ENCODE assay signal across 11 cellular contexts in the genomic region with DNA sequence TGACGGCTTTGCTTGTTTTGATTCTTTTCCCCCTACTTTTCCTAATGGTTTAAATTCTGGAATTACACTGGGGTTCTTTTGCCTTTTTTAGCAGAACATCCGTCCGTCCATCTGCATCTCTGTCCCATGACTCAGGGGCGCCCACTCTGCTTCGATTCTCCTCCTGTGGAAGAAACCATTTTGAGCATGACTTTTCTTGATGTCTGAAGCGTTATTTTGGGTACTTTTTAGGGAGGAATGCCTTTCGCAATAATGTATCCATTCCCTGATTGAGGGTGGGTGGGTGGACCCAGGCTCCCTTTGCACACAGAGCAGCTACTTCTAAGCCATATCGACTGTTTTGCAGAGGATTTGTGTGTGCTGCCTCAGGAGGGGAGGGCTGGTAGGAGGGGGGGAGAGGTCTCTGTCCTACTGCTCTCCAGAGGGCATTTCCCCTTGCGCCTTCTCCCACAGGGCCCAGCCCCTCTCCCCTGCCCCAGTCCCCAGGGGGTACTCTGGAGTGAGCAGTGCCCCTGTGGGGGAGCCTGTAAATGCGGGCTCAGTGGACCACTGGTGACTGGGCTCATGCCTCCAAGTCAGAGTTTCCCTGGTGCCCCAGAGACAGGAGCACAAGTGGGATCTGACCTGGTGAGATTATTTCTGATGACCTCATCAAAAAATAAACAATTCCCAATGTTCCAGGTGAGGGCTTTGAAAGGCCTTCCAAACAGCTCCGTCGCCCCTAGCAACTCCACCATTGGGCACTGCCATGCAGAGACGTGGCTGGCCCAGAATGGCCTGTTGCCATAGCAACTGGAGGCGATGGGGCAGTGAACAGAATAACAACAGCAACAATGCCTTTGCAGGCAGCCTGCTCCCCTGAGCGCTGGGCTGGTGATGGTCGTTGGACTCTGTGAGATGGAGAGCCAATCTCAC. TPM values are rescaled to one million over a fixed set of nuclear protein-coding genes. Genes with fewer than 3 reads are reported as not detected.
DNase-seq lines count a peak whose midpoint lies in the region; ATAC-seq, FAIRE-seq and TF ChIP-seq lines count a peak whose summit lies in the region.
"Had no signal": no experiment of that assay in that cellular context is flagged by ENCODE, and none has a peak within 500 bp of the region (broad histone marks: within the 10 kb centered on the region; RNA-seq: fewer than 3 reads in every experiment).

No MANE protein-coding gene starts in this region.

- peaks cover 38% of the 10 kb centered on the region for H3K36me3 Mint-ChIP-seq in CD8-positive, alpha-beta T cell

- no peak for TF ChIP-seq POLR2A in K562 (conservative IDR thresholded peaks at IDR 0.05)
- TF ChIP-seq POLR2A in tibial nerve (IDR thresholded peaks at IDR 0.05): no peak

- H3K27ac ChIP-seq in K562 (ENCODE audit: extremely low read depth, low read depth, low read length) (no peak overlapping the region), tibial nerve (peak overlapping the region in 3 of 4 donors; percentile 36 to 86 (median 76))
- H3K27ac ChIP-seq in CD8-positive, alpha-beta T cell (ENCODE audit: low read depth, low read length): no peak overlapping the region
- H3K27ac ChIP-seq: 22Rv1 had no signal

- peaks cover 3% of the 10 kb centered on the region for H3K9me1 ChIP-seq in K562 (ENCODE audit: control insufficient read depth, insufficient read depth, low read length)

- FAIRE-seq in K562 (lab: Jason Lieb, UNC): no peak

- no peak overlapping the region for H2AFZ ChIP-seq in K562 (ENCODE audit: low read depth, low read length)

- POLR2A ChIA-PET in K562 (lab: Yijun Ruan, JAX): interaction anchor here (0.9 to 1.7 kb wide), 4 partner anchors 11 to 64 kb away, joined by 3 to 6 read pairs (median 3); partner anchors contain the start of gene DAG1
- POLR2A ChIA-PET in CD8-positive, alpha-beta T cell (lab: Charles Lee): no interaction called here

- H3K27me3 ChIP-seq in K562 (ENCODE audit: control insufficient read depth in 2 of 2, insufficient read depth in 2 of 2, low read length in 2 of 2) (no peaks in the 10 kb centered on the region), tibial nerve (no peaks in the 10 kb centered on the region)
- no peaks in the 10 kb centered on the region for H3K27me3 ChIP-seq in CD8-positive, alpha-beta T cell (ENCODE audit: insufficient read depth, low read length)

- TF ChIP-seq EP300 in K562 (IDR thresholded peaks at IDR 0.05; ENCODE audit: low read length) (no peak), tibial nerve (IDR thresholded peaks at IDR 0.05) (no peak)

- peaks cover 2% of the 10 kb centered on the region for H3K4me1 Mint-ChIP-seq in CD8-positive, alpha-beta T cell (ENCODE audit: low read depth)

- BruUV-seq in K562 (replicated peaks; lab: Mats Ljungman, UMichigan): no TSS peak

- H3K36me3 ChIP-seq in K562 (ENCODE audit: control insufficient read depth, insufficient read depth, low read length) (peaks cover 37% of the 10 kb centered on the region; the same call in 2 of the 3 replicates), tibial nerve (peaks cover 0 to 42% (median 15%) of the 10 kb centered on the region in 3 donors)
- peaks cover 21% of the 10 kb centered on the region for H3K36me3 ChIP-seq in CD8-positive, alpha-beta T cell (ENCODE audit: insufficient read depth, low read length)

- CTCF ChIA-PET in K562 (lab: Yijun Ruan, JAX; ENCODE audit: low intra/inter-chr PET ratio): no interaction called here
- CTCF ChIA-PET in CD8-positive, alpha-beta T cell (lab: Charles Lee): interaction anchor here (7.9 kb wide), 1 partner anchor 136 kb away, joined by 226 read pairs; no protein-coding TSS in a partner anchor

- no peaks in the 10 kb centered on the region for H3K9me3 ChIP-seq in K562 (replicated peaks; ENCODE audit: control insufficient read depth, insufficient read depth, low read depth, low read length)
- H3K9me3 ChIP-seq in tibial nerve: no peaks in the 10 kb centered on the region
- no peaks in the 10 kb centered on the region for H3K9me3 ChIP-seq in CD8-positive, alpha-beta T cell (ENCODE audit: low read length)

- H4K20me1 ChIP-seq in K562 (replicated peaks; ENCODE audit: control insufficient read depth, insufficient read depth, low read length): no peaks in the 10 kb centered on the region

- H3K4me3 ChIP-seq in K562 (no peak overlapping the region), tibial nerve (no peak overlapping the region)
- H3K4me3 ChIP-seq in CD8-positive, alpha-beta T cell (ENCODE audit: low read depth, low read length): no peak overlapping the region

- H3K27me3 Mint-ChIP-seq in CD8-positive, alpha-beta T cell (ENCODE audit: low read depth): no peaks in the 10 kb centered on the region
- H3K27me3 Mint-ChIP-seq: effector memory CD8-positive, alpha-beta T cell had no signal

- DNase-seq in DMS 273 (lab: John Stamatoyannopoulos, UW; ENCODE audit: unreplicated experiment) (peak; percentile 15), DMS 273 treated with DMSO at 0.1 percent for 48 hours (lab: John Stamatoyannopoulos, UW) (no peak), K562 (ENCODE audit: extremely low read depth in 1 of 4, low spot score in 3 of 4) (no peak), medulla oblongata (ENCODE audit: extremely low spot score) (peak; percentile 60), tibial nerve (ENCODE audit: low spot score in 2 of 2) (no peak)
- no peak for DNase-seq in CD8-positive, alpha-beta T cell
- DNase-seq: effector memory CD8-positive, alpha-beta T cell had no signal

- H3K4me3 Mint-ChIP-seq in CD8-positive, alpha-beta T cell: no peak overlapping the region
- H3K4me3 Mint-ChIP-seq: effector memory CD8-positive, alpha-beta T cell had no signal

- H3K79me2 ChIP-seq in K562 (ENCODE audit: control insufficient read depth, insufficient read depth, low read length): no peaks in the 10 kb centered on the region

- H3K9me3 Mint-ChIP-seq in CD8-positive, alpha-beta T cell: no peaks in the 10 kb centered on the region
- H3K9me3 Mint-ChIP-seq: effector memory CD8-positive, alpha-beta T cell had no signal

- ATAC-seq in K562 (no peak), HG03095 (IDR thresholded peaks at IDR 0.05; ENCODE audit: unreplicated experiment) (no peak), GM21529 (IDR thresholded peaks at IDR 0.05; ENCODE audit: unreplicated experiment) (no peak)
- ATAC-seq in CD8-positive, alpha-beta T cell: no peak
- ATAC-seq: effector memory CD8-positive, alpha-beta T cell; Panc1 had no signal

- 72% methylated on average over 13 of the region's 16 CpGs for WGBS in K562 (ENCODE audit: insufficient coverage, low coverage, missing lambda C conversion rate)
- 58 to 61% methylated on average over 15 to 16 of the region's 16 CpGs for WGBS in tibial nerve, 2 donors

- H3K9ac ChIP-seq in K562 (ENCODE audit: insufficient read depth in 1 of 2, low read depth in 2 of 2, low read length in 2 of 2): no peak overlapping the region

- TF ChIP-seq RAD21 in K562 (CRISPR knock-in tag; conservative IDR thresholded peaks at IDR 0.05 in 1 of 2, IDR thresholded peaks at IDR 0.05 in 1 of 2): no peak

- H3K4me2 ChIP-seq in K562 (ENCODE audit: insufficient read depth, low read length): no peak overlapping the region

- in situ Hi-C loops in K562 (cut with MboI): no loop called here

- intact Hi-C loops in K562 (cut with micrococcal nuclease): no loop called here
- intact Hi-C loops in CD8-positive, alpha-beta T cell (cut with DNase I, micrococcal nuclease): no loop called here

- peaks cover 5 to 8% of the 10 kb centered on the region in 2 experiments; a peak in 4 of 5 replicates for H3K4me1 ChIP-seq in K562 (replicated peaks in 1 of 2; ENCODE audit: control insufficient read depth in 2 of 2, insufficient read depth in 2 of 2, low read length in 2 of 2)
- peaks cover 0 to 51% (median 24%) of the 10 kb centered on the region in 4 donors for H3K4me1 ChIP-seq in tibial nerve
- no peaks in the 10 kb centered on the region for H3K4me1 ChIP-seq in CD8-positive, alpha-beta T cell (ENCODE audit: insufficient read depth, low read length)

- no peak for TF ChIP-seq CTCF in K562 (IDR thresholded peaks at IDR 0.05 in 2 of 3, conservative IDR thresholded peaks at IDR 0.05 in 1 of 3; ENCODE audit: insufficient read depth in 2 of 3, low read depth in 1 of 3, low read length in 3 of 3)
- no peak for TF ChIP-seq CTCF in tibial nerve (IDR thresholded peaks at IDR 0.05)
- no peak for TF ChIP-seq CTCF in CD8-positive, alpha-beta T cell (IDR thresholded peaks at IDR 0.05)

- no peak overlapping the region for H3K27ac Mint-ChIP-seq in CD8-positive, alpha-beta T cell
- H3K27ac Mint-ChIP-seq: effector memory CD8-positive, alpha-beta T cell had no signal

TF ChIP-seq in K562, 482 proteins besides CTCF, POLR2A, EP300 and RAD21 (continues in another document):
- TF ChIP-seq HMGN3 (IDR thresholded peaks at IDR 0.05; ENCODE audit: borderline replicate concordance, extremely low read depth, insufficient read length, low read depth, low read length) (no peak), ZNF316 (IDR thresholded peaks at IDR 0.05) (peak; percentile 75), C11orf30 (IDR thresholded peaks at IDR 0.05; ENCODE audit: low read depth) (peak; percentile 72; the same call in 1 of the 2 replicates), MAFG (tag; conservative IDR thresholded peaks at IDR 0.05) (peak; percentile 61), RFX1 (IDR thresholded peaks at IDR 0.05) (peak; percentile 83)

RNA-seq across cellular contexts. Expression of gene BSN, which starts 19.4 kb away (rescaled TPM):
- 0.63 and 2.7 TPM in 2 replicates for total RNA-seq in K562 (2011; cell fraction: chromatin; rRNA removed; ENCODE audit: low replicate concordance)
- total RNA-seq in K562 (2011; cell fraction: nucleolus; rRNA removed): 1.1 and 1.3 TPM in 2 replicates
- total RNA-seq in K562 (2011; cell fraction: nucleoplasm; rRNA removed): 0.99 and 1.2 TPM in 2 replicates
- total RNA-seq in K562 (2014; rRNA removed) (0.57 and 0.64 TPM in 2 replicates), K562 (2014; rRNA removed; fragmentation: Illumina TruSeq; extraction: Trizol) (0.13 and 0.29 TPM in 2 replicates), K562 (2015; rRNA removed; fragmentation: Illumina TruSeq; extraction: Trizol) (0.25 and 0.26 TPM in 2 replicates), K562 (2021) (1.2 and 1.5 TPM in 2 replicates), tibial nerve (1 to 10 TPM in 2 of 4 donors, under 1 TPM in 2; 0.44 to 1.8 (median 0.92) TPM)
- polyA plus RNA-seq in K562 (2011; rRNA removed) (0.05 and 0.10 TPM in 2 replicates), K562 (2014; fragmentation: Illumina TruSeq; extraction: Trizol) (0.39 and 0.62 TPM in 2 replicates), K562 (2014; fragmentation: Nextera tagmentation; extraction: Ambion mirVana) (under 1 TPM; 0.03 to 0.06 TPM), K562 (2014; rRNA removed) (0.54 and 0.58 TPM in 2 replicates)
- 0.07 and 0.25 TPM in 2 replicates for polyA plus RNA-seq in K562 (2011; cell fraction: cytosol; rRNA removed)
- polyA plus RNA-seq in K562 (2011; cell fraction: nucleus; rRNA removed): 0.29 and 0.95 TPM in 2 replicates
- 0.24 and 0.57 TPM in 2 replicates for polyA plus RNA-seq in K562 (2012)
- polyA minus RNA-seq in K562 (2011; rRNA and poly(A)+ RNA removed): 0.09 and 0.53 TPM in 2 replicates
- 0.57 and 0.64 TPM in 2 replicates for polyA minus RNA-seq in K562 (2011; cell fraction: cytosol; rRNA and poly(A)+ RNA removed)
- polyA minus RNA-seq in K562 (2011; cell fraction: nucleus; rRNA and poly(A)+ RNA removed): 0.33 and 0.40 TPM in 2 replicates
- under 1 TPM; 0.17 to 0.35 TPM for total RNA-seq in CD8-positive, alpha-beta T cell

Comparison
In these comparisons a context has a peak if more than half of its experiments do, and no peak if none do; other contexts are left out.
1. DNase-seq: peak in DMS 273 (single experiment) and medulla oblongata (single experiment); none in DMS 273 treated with DMSO at 0.1 percent for 48 hours (single experiment), K562 (0 of 4), tibial nerve (0 of 2) and CD8-positive, alpha-beta T cell (0 of 7).
2. H3K27ac ChIP-seq: peak in tibial nerve (3 of 4); none in K562 (single experiment) and CD8-positive, alpha-beta T cell (single experiment).